Comparison of ENCODE assay signal across 30 cellular contexts in genomic region chr11:69066122-69067112, GRCh38. TPM values are rescaled to one million over a fixed set of nuclear protein-coding genes. Genes with fewer than 3 reads are reported as not detected.
DNase-seq lines count a peak whose midpoint lies in the region; ATAC-seq and TF ChIP-seq lines count a peak whose summit lies in the region.
"Had no signal": no experiment of that assay in that cellular context is flagged by ENCODE, and none has a peak within 500 bp of the region (broad histone marks: within the 10 kb centered on the region; RNA-seq: fewer than 3 reads in every experiment).

No MANE protein-coding gene starts in this region.

- no peaks in the 10 kb centered on the region for H3K9me3 ChIP-seq in right atrium auricular region
- H3K9me3 ChIP-seq in cardiac muscle cell (ENCODE audit: low read depth), result no peaks in the 10 kb centered on the region
- H3K9me3 ChIP-seq: upper lobe of right lung had no signal

- no peak overlapping the region for H3K4me3 Mint-ChIP-seq in effector memory CD8-positive, alpha-beta T cell
- H3K4me3 Mint-ChIP-seq: activated CD8-positive, alpha-beta memory T cell treated with anti-CD3 and anti-CD28 coated beads, Interleukin-2, amount 10 ng/mL, durations not matched to agents 7 days and 5 days; activated naive CD8-positive, alpha-beta T cell treated with anti-CD3 and anti-CD28 coated beads, Interleukin-2, amount 10 ng/mL, durations not matched to agents 7 days and 5 days; activated T-cell treated with anti-CD3 and anti-CD28 coated beads, Interleukin-2, amount 50 U/mL, for 4 hours; CD4-positive, CD25-positive, alpha-beta regulatory T cell; dendritic cell treated with granulocyte-macrophage colony-stimulating factor and Interleukin-4, amounts not matched to agents 40 ng/mL and 50 ng/mL, for 4 days; HFFc6 had no signal

- peaks cover 26% of the 10 kb centered on the region for H3K36me3 ChIP-seq in right atrium auricular region
- peaks cover 11% of the 10 kb centered on the region for H3K36me3 ChIP-seq in cardiac muscle cell

- no peak for DNase-seq in Right ventricle myocardium superior
- no peak for DNase-seq in right atrium auricular region (ENCODE audit: low spot score)
- no peak for DNase-seq in cardiac muscle cell (ENCODE audit: low read depth in 1 of 2, low spot score in 1 of 2)
- DNase-seq in myocyte (ENCODE audit: low read depth), result peak; percentile 57
- no peak for DNase-seq in effector memory CD8-positive, alpha-beta T cell
- DNase-seq in head of caudate nucleus, result no peak
- DNase-seq in RPMI8226, result no peak
- DNase-seq: activated CD4-positive, alpha-beta T cell treated with anti-CD3 and anti-CD28 coated beads, Interleukin-2, amount 50 U/mL, for 4 hours; activated CD8-positive, alpha-beta memory T cell treated with anti-CD3 and anti-CD28 coated beads, Interleukin-2, amount 10 ng/mL, durations not matched to agents 7 days and 5 days; activated gamma-delta T cell treated with Interleukin-2 at 50 U/mL for 16 hours; activated naive CD8-positive, alpha-beta T cell treated with anti-CD3 and anti-CD28 coated beads, Interleukin-2, amount 10 ng/mL, durations not matched to agents 7 days and 5 days; activated T-cell treated with anti-CD3 and anti-CD28 coated beads, Interleukin-2, amount 50 U/mL, for 4 hours; aorta; CD4-positive, CD25-positive, alpha-beta regulatory T cell; foreskin fibroblast; HFFc6; hippocampal formation; IMR-90; NCI-H1048; stimulated activated CD4-positive, alpha-beta T cell treated with anti-CD3 and anti-CD28 coated beads, Interleukin-15, amount 100 ng/mL, for 24 hours; stimulated activated CD4-positive, alpha-beta T cell treated with anti-CD3 and anti-CD28 coated beads, Interleukin-4, amount 100 ng/mL, for 4 hours; T-helper 1 cell; upper lobe of right lung had no signal

- ATAC-seq in Right ventricle myocardium superior (ENCODE audit: poor library complexity), result peak; percentile 37
- no peak for ATAC-seq in effector memory CD8-positive, alpha-beta T cell (replicated peaks)
- ATAC-seq in GM21360 (IDR thresholded peaks at IDR 0.05; ENCODE audit: unreplicated experiment), result no peak
- ATAC-seq: activated CD4-positive, CD25-positive, alpha-beta regulatory T cell treated with anti-CD3 and anti-CD28 coated beads, Interleukin-2, amount 50 U/mL, for 24 hours; activated CD8-positive, alpha-beta memory T cell treated with anti-CD3 and anti-CD28 coated beads, Interleukin-2, amount 10 ng/mL, durations not matched to agents 7 days and 5 days; activated T-cell treated with anti-CD3 and anti-CD28 coated beads, Interleukin-2, amount 50 U/mL, for 4 hours; esophagus mucosa; upper lobe of right lung had no signal

- H3K4me1 Mint-ChIP-seq in effector memory CD8-positive, alpha-beta T cell (ENCODE audit: low read depth in 2 of 2), result peaks cover 6 to 9% of the 10 kb centered on the region in 2 donors
- H3K4me1 Mint-ChIP-seq: activated CD8-positive, alpha-beta memory T cell treated with anti-CD3 and anti-CD28 coated beads, Interleukin-2, amount 10 ng/mL, durations not matched to agents 7 days and 5 days had no signal

- no peak overlapping the region for H3K27ac Mint-ChIP-seq in effector memory CD8-positive, alpha-beta T cell
- H3K27ac Mint-ChIP-seq: activated CD8-positive, alpha-beta memory T cell treated with anti-CD3 and anti-CD28 coated beads, Interleukin-2, amount 10 ng/mL, durations not matched to agents 7 days and 5 days; activated naive CD8-positive, alpha-beta T cell treated with anti-CD3 and anti-CD28 coated beads, Interleukin-2, amount 10 ng/mL, durations not matched to agents 7 days and 5 days; HFFc6; progenitor cell of endocrine pancreas had no signal

- H3K36me3 Mint-ChIP-seq in effector memory CD8-positive, alpha-beta T cell (ENCODE audit: insufficient read depth), result peaks cover 11% of the 10 kb centered on the region
- H3K36me3 Mint-ChIP-seq: activated CD8-positive, alpha-beta memory T cell treated with anti-CD3 and anti-CD28 coated beads, Interleukin-2, amount 10 ng/mL, durations not matched to agents 7 days and 5 days had no signal

- no peak overlapping the region for H3K4me3 ChIP-seq in right atrium auricular region
- H3K4me3 ChIP-seq in cardiac muscle cell, result no peak overlapping the region
- H3K4me3 ChIP-seq: SK-N-MC, upper lobe of right lung had no signal

- no peaks in the 10 kb centered on the region for H3K27me3 Mint-ChIP-seq in effector memory CD8-positive, alpha-beta T cell
- H3K27me3 Mint-ChIP-seq: activated CD8-positive, alpha-beta memory T cell treated with anti-CD3 and anti-CD28 coated beads, Interleukin-2, amount 10 ng/mL, durations not matched to agents 7 days and 5 days; activated naive CD8-positive, alpha-beta T cell treated with anti-CD3 and anti-CD28 coated beads, Interleukin-2, amount 10 ng/mL, durations not matched to agents 7 days and 5 days; CD4-positive, CD25-positive, alpha-beta regulatory T cell; dendritic cell treated with granulocyte-macrophage colony-stimulating factor and Interleukin-4, amounts not matched to agents 40 ng/mL and 50 ng/mL, for 4 days; progenitor cell of endocrine pancreas had no signal

- H3K27me3 ChIP-seq in right atrium auricular region (no peaks in the 10 kb centered on the region), cardiac muscle cell (no peaks in the 10 kb centered on the region)
- H3K27me3 ChIP-seq: upper lobe of right lung had no signal

- intact Hi-C loops in Right ventricle myocardium superior (cut with DNase I) (no loop called here), head of caudate nucleus (cut with DNase I) (no loop called here)

- no peaks in the 10 kb centered on the region for H3K4me1 ChIP-seq in right atrium auricular region
- H3K4me1 ChIP-seq in cardiac muscle cell (ENCODE audit: low read depth), result no peaks in the 10 kb centered on the region
- H3K4me1 ChIP-seq: upper lobe of right lung had no signal

- no peaks in the 10 kb centered on the region for H3K9me3 Mint-ChIP-seq in effector memory CD8-positive, alpha-beta T cell
- H3K9me3 Mint-ChIP-seq: activated naive CD8-positive, alpha-beta T cell treated with anti-CD3 and anti-CD28 coated beads, Interleukin-2, amount 10 ng/mL, durations not matched to agents 7 days and 5 days; activated T-cell treated with anti-CD3 and anti-CD28 coated beads, Interleukin-2, amount 50 U/mL, for 4 hours; CD4-positive, CD25-positive, alpha-beta regulatory T cell; dendritic cell treated with granulocyte-macrophage colony-stimulating factor and Interleukin-4, amounts not matched to agents 40 ng/mL and 50 ng/mL, for 4 days; HFFc6 had no signal

- H3K27ac ChIP-seq in right atrium auricular region, result no peak overlapping the region
- peak overlapping the region; percentile 17 for H3K27ac ChIP-seq in cardiac muscle cell
- H3K27ac ChIP-seq: upper lobe of right lung had no signal

- TF ChIP-seq CTCF in right atrium auricular region (IDR thresholded peaks at IDR 0.05) (no peak), cardiac muscle cell (IDR thresholded peaks at IDR 0.05; ENCODE audit: low read depth, low read length) (no peak)

RNA-seq across cellular contexts. Expression of gene TPCN2, which starts 17.7 kb away (rescaled TPM):
- total RNA-seq in Right ventricle myocardium superior (7.6 TPM), right atrium auricular region (1 to 10 TPM; 4.2 to 5.3 TPM), cardiac muscle cell (25.5 and 39.4 TPM in 2 replicates), myocyte (1.8 and 5.6 TPM in 2 replicates)
- 42.2 and 50.1 TPM in 2 replicates for polyA plus RNA-seq in cardiac muscle cell
- polyA plus RNA-seq in myocyte (2012), result 6.5 TPM

RNA-seq across cellular contexts. Expression of gene MRGPRF, which starts 53.4 kb away (rescaled TPM):
- 4.9 TPM for total RNA-seq in Right ventricle myocardium superior
- total RNA-seq in right atrium auricular region, result 10 to 100 TPM; 10.8 to 17.6 TPM
- 11.2 and 13.8 TPM in 2 replicates for total RNA-seq in cardiac muscle cell
- 9.3 and 9.7 TPM in 2 replicates for polyA plus RNA-seq in cardiac muscle cell
- 0.21 TPM in 1 of 2 replicates, not detected in the other for total RNA-seq in myocyte
- 0.25 TPM for polyA plus RNA-seq in myocyte (2012)
- total RNA-seq: activated CD8-positive, alpha-beta memory T cell treated with anti-CD3 and anti-CD28 coated beads, Interleukin-2, amount 10 ng/mL, durations not matched to agents 7 days and 5 days; activated naive CD8-positive, alpha-beta T cell treated with anti-CD3 and anti-CD28 coated beads, Interleukin-2, amount 10 ng/mL, durations not matched to agents 7 days and 5 days; CD4-positive, CD25-positive, alpha-beta regulatory T cell; NCI-H460 had no signal
- polyA plus RNA-seq: CD4-positive, CD25-positive, alpha-beta regulatory T cell had no signal
